9 cellular contexts compared by ENCODE assay signal in the genomic region with DNA sequence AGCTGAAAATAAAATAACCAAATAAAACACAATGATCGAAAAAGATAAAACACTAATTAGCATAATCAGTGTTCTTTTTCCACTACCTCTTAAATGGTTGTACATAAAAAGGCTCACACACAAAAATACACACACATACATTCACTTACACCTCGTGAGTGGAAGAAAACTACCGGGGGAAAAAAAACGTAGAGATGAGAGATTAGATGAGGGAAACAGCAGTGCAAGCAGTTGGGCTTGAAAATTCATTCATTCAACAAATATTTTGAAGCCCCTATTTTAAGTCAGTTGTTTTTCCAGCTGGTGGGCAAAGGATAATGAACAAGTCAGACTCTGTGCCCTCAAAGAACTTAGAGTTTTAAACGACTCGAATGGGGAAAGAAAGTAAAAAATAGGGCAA. TPM values are rescaled to one million over a fixed set of nuclear protein-coding genes. Genes with fewer than 3 reads are reported as not detected.
A peak's percentile ranks its signal among the peaks of the same experiment; 100 is the strongest.
DNase-seq lines count a peak whose midpoint lies in the region; ATAC-seq and TF ChIP-seq lines count a peak whose summit lies in the region.
"Had no signal": no experiment of that assay in that cellular context is flagged by ENCODE, and none has a peak within 500 bp of the region (broad histone marks: within the 10 kb centered on the region; RNA-seq: fewer than 3 reads in every experiment).

No MANE protein-coding gene starts in this region.

- peaks cover 5% of the 10 kb centered on the region for H3K79me2 ChIP-seq in trophoblast cell (ENCODE audit: control insufficient read depth, insufficient read depth, low read length, poor library complexity)

- H3K27ac ChIP-seq in CD8-positive, alpha-beta T cell (ENCODE audit: low read depth, low read length), result peak overlapping the region; percentile 89
- peak overlapping the region; percentile 25 for H3K27ac ChIP-seq in trophoblast cell (ENCODE audit: low read depth, low read length)

- H3K4me2 ChIP-seq in trophoblast cell (ENCODE audit: low read length), result peak overlapping the region; percentile 98

- intact Hi-C loops in CD8-positive, alpha-beta T cell (cut with DNase I, micrococcal nuclease), result loop anchor here (5.0 to 10.0 kb wide), 7 partner anchors 608 to 1677 kb away; a partner anchor contains a TSS
- intact Hi-C loops in mucosa of descending colon (cut with DNase I, micrococcal nuclease), result no loop called here

- H3K27ac Mint-ChIP-seq in CD8-positive, alpha-beta T cell, result no peak overlapping the region
- no peak overlapping the region for H3K27ac Mint-ChIP-seq in T-helper 2 cell treated with Interferon-gamma antibody and Interleukin-4, amounts not matched to agents 5 μg/mL and 100 μg/mL, for 36 hours
- no peak overlapping the region for H3K27ac Mint-ChIP-seq in activated naive CD8-positive, alpha-beta T cell treated with anti-CD3 and anti-CD28 coated beads, Interleukin-2, amount 50 U/mL, for 24 hours

- H3K18ac ChIP-seq in trophoblast cell (ENCODE audit: low read length), result no peak overlapping the region

- no peak overlapping the region for H2BK120ac ChIP-seq in trophoblast cell (ENCODE audit: insufficient read depth, low read length, poor library complexity)

- H3K36me3 Mint-ChIP-seq in CD8-positive, alpha-beta T cell, result peaks cover 6% of the 10 kb centered on the region
- H3K36me3 Mint-ChIP-seq in T-helper 2 cell treated with Interferon-gamma antibody and Interleukin-4, amounts not matched to agents 5 μg/mL and 100 μg/mL, for 36 hours (ENCODE audit: low read depth), result peaks cover 3% of the 10 kb centered on the region
- H3K36me3 Mint-ChIP-seq in activated naive CD8-positive, alpha-beta T cell treated with anti-CD3 and anti-CD28 coated beads, Interleukin-2, amount 50 U/mL, for 24 hours (ENCODE audit: low read depth), result peaks cover 15% of the 10 kb centered on the region

- H3K79me1 ChIP-seq in trophoblast cell (ENCODE audit: low read length), result peaks cover 12% of the 10 kb centered on the region

- H3K9me3 Mint-ChIP-seq in CD8-positive, alpha-beta T cell, result no peaks in the 10 kb centered on the region
- no peaks in the 10 kb centered on the region for H3K9me3 Mint-ChIP-seq in T-helper 2 cell treated with Interferon-gamma antibody and Interleukin-4, amounts not matched to agents 5 μg/mL and 100 μg/mL, for 36 hours
- H3K9me3 Mint-ChIP-seq in activated naive CD8-positive, alpha-beta T cell treated with anti-CD3 and anti-CD28 coated beads, Interleukin-2, amount 50 U/mL, for 24 hours, result no peaks in the 10 kb centered on the region

- CTCF ChIA-PET in CD8-positive, alpha-beta T cell (lab: Charles Lee), result no interaction called here

- no peaks in the 10 kb centered on the region for H3K36me3 ChIP-seq in CD8-positive, alpha-beta T cell (ENCODE audit: insufficient read depth, low read length)
- H3K36me3 ChIP-seq in trophoblast cell (ENCODE audit: control insufficient read depth in 1 of 2, insufficient read depth in 2 of 2, low read length in 2 of 2) (no peaks in the 10 kb centered on the region), mucosa of descending colon (ENCODE audit: low read depth) (no peaks in the 10 kb centered on the region)

- H2BK5ac ChIP-seq in trophoblast cell (ENCODE audit: low read depth, low read length, poor library complexity), result no peak overlapping the region

- peaks cover 19% of the 10 kb centered on the region for H3K4me1 ChIP-seq in CD8-positive, alpha-beta T cell (ENCODE audit: insufficient read depth, low read length)
- H3K4me1 ChIP-seq in trophoblast cell (ENCODE audit: control insufficient read depth in 1 of 2, insufficient read depth in 2 of 2, low read length in 2 of 2), result peaks cover 0 to 2% of the 10 kb centered on the region in 2 experiments
- peaks cover 8% of the 10 kb centered on the region for H3K4me1 ChIP-seq in mucosa of descending colon (ENCODE audit: low read depth)

- H3K27me3 ChIP-seq in CD8-positive, alpha-beta T cell (ENCODE audit: insufficient read depth, low read length), result no peaks in the 10 kb centered on the region
- no peaks in the 10 kb centered on the region for H3K27me3 ChIP-seq in trophoblast cell (ENCODE audit: insufficient read depth, low read length)

- no peak overlapping the region for H3K23ac ChIP-seq in trophoblast cell (ENCODE audit: low read length)

- H4K8ac ChIP-seq in trophoblast cell (ENCODE audit: low read depth, low read length), result no peak overlapping the region

- no peaks in the 10 kb centered on the region for H3K9me3 ChIP-seq in CD8-positive, alpha-beta T cell (ENCODE audit: low read length)
- H3K9me3 ChIP-seq in trophoblast cell (ENCODE audit: insufficient read depth, low read depth, low read length) (no peaks in the 10 kb centered on the region), mucosa of descending colon (no peaks in the 10 kb centered on the region)

- POLR2A ChIA-PET in CD8-positive, alpha-beta T cell (lab: Charles Lee), result interaction anchor here (0.9 to 1.9 kb wide), 2 partner anchors 10 to 15 kb away, joined by 3 to 11 read pairs; no protein-coding TSS in a partner anchor

- peaks cover 48% of the 10 kb centered on the region for H3K4me1 Mint-ChIP-seq in CD8-positive, alpha-beta T cell (ENCODE audit: low read depth)
- H3K4me1 Mint-ChIP-seq in T-helper 2 cell treated with Interferon-gamma antibody and Interleukin-4, amounts not matched to agents 5 μg/mL and 100 μg/mL, for 36 hours (ENCODE audit: low read depth), result peaks cover 25% of the 10 kb centered on the region
- H3K4me1 Mint-ChIP-seq in activated naive CD8-positive, alpha-beta T cell treated with anti-CD3 and anti-CD28 coated beads, Interleukin-2, amount 50 U/mL, for 24 hours, result peaks cover 40% of the 10 kb centered on the region

- no peak overlapping the region for H3K4ac ChIP-seq in trophoblast cell (ENCODE audit: low read depth, low read length)

- no peak for ATAC-seq in CD8-positive, alpha-beta T cell
- no peak for ATAC-seq in HG03045 (IDR thresholded peaks at IDR 0.05; ENCODE audit: unreplicated experiment)
- ATAC-seq in mucosa of descending colon, result no peak
- ATAC-seq in activated naive CD8-positive, alpha-beta T cell treated with anti-CD3 and anti-CD28 coated beads, Interleukin-2, amount 50 U/mL, for 24 hours, result no peak

- WGBS in trophoblast cell (ENCODE audit: extremely low coverage, insufficient coverage, insufficient read length), result no CpG with 5 or more reads among the region's 6 CpGs

- H3K9ac ChIP-seq in trophoblast cell (ENCODE audit: low read length), result no peak overlapping the region

- H4K91ac ChIP-seq in trophoblast cell (ENCODE audit: low read depth, low read length), result no peak overlapping the region

- H3K4me3 ChIP-seq in CD8-positive, alpha-beta T cell (ENCODE audit: low read depth, low read length), result peak overlapping the region; percentile 72
- H3K4me3 ChIP-seq in epithelial cell of proximal tubule (ENCODE audit: low read depth, low read length) (peak overlapping the region; percentile 94), trophoblast cell (ENCODE audit: low read depth, low read length) (no peak overlapping the region), mucosa of descending colon (no peak overlapping the region)

- no peak overlapping the region for H2AFZ ChIP-seq in trophoblast cell (ENCODE audit: insufficient read depth, low read length, poor library complexity)

- H2AK5ac ChIP-seq in trophoblast cell (ENCODE audit: low read length), result no peak overlapping the region

- no peak overlapping the region for H4K12ac ChIP-seq in trophoblast cell (ENCODE audit: low read depth, low read length)

- H3K14ac ChIP-seq in trophoblast cell (ENCODE audit: low read length), result no peak overlapping the region

- TF ChIP-seq CTCF in CD8-positive, alpha-beta T cell (IDR thresholded peaks at IDR 0.05), result no peak
- TF ChIP-seq CTCF in epithelial cell of proximal tubule (conservative IDR thresholded peaks at IDR 0.05; ENCODE audit: low read depth, low read length) (no peak), mucosa of descending colon (IDR thresholded peaks at IDR 0.05) (no peak)

- DNase-seq in CD8-positive, alpha-beta T cell, result no peak
- peak; percentile 19 for DNase-seq in NCI-H146 treated with DMSO at 0.1 percent for 48 hours (lab: John Stamatoyannopoulos, UW; ENCODE audit: unreplicated experiment)
- DNase-seq in epithelial cell of proximal tubule (ENCODE audit: low read depth), result no peak
- peak in 1 of 2 donors; percentile 43 for DNase-seq in trophoblast cell
- no peak for DNase-seq in T-helper 2 cell treated with Interferon-gamma antibody and Interleukin-4, amounts not matched to agents 5 μg/mL and 100 μg/mL, for 36 hours (ENCODE audit: low spot score)
- DNase-seq in mucosa of descending colon, result no peak
- DNase-seq in activated naive CD8-positive, alpha-beta T cell treated with anti-CD3 and anti-CD28 coated beads, Interleukin-2, amount 50 U/mL, for 24 hours, result no peak

- H2BK12ac ChIP-seq in trophoblast cell (ENCODE audit: low read length), result no peak overlapping the region

- no peaks in the 10 kb centered on the region for H3K27me3 Mint-ChIP-seq in CD8-positive, alpha-beta T cell (ENCODE audit: low read depth)
- no peaks in the 10 kb centered on the region for H3K27me3 Mint-ChIP-seq in T-helper 2 cell treated with Interferon-gamma antibody and Interleukin-4, amounts not matched to agents 5 μg/mL and 100 μg/mL, for 36 hours (ENCODE audit: low read depth)
- no peaks in the 10 kb centered on the region for H3K27me3 Mint-ChIP-seq in activated naive CD8-positive, alpha-beta T cell treated with anti-CD3 and anti-CD28 coated beads, Interleukin-2, amount 50 U/mL, for 24 hours

- H3K4me3 Mint-ChIP-seq in CD8-positive, alpha-beta T cell, result no peak overlapping the region
- no peak overlapping the region for H3K4me3 Mint-ChIP-seq in T-helper 2 cell treated with Interferon-gamma antibody and Interleukin-4, amounts not matched to agents 5 μg/mL and 100 μg/mL, for 36 hours
- H3K4me3 Mint-ChIP-seq in activated naive CD8-positive, alpha-beta T cell treated with anti-CD3 and anti-CD28 coated beads, Interleukin-2, amount 50 U/mL, for 24 hours, result no peak overlapping the region

RNA-seq across cellular contexts. Expression of a gene that starts 1.0 kb away (rescaled TPM):
- total RNA-seq in CD8-positive, alpha-beta T cell, result 10 to 100 TPM; 17.4 to 20.4 TPM
- total RNA-seq in epithelial cell of proximal tubule, result 11.8 and 20.8 TPM in 2 replicates
- polyA plus RNA-seq in trophoblast cell (2013), result 11.6 and 12.4 TPM in 2 replicates
- total RNA-seq in mucosa of descending colon, result 10 to 100 TPM; 23.1 to 42.5 (median 38.3) TPM

RNA-seq across cellular contexts. Expression of a gene that starts 1.4 kb away (rescaled TPM):
- total RNA-seq in CD8-positive, alpha-beta T cell, result 10 to 100 TPM; 69.3 to 79.2 TPM
- total RNA-seq in epithelial cell of proximal tubule (25.0 and 34.2 TPM in 2 replicates), mucosa of descending colon (10 to 100 TPM; 42.6 to 51.9 (median 46.9) TPM)
- polyA plus RNA-seq in trophoblast cell (2013), result 46.6 and 48.6 TPM in 2 replicates

RNA-seq across cellular contexts. Expression of a gene that starts 53.6 kb away (rescaled TPM):
- not detected for total RNA-seq in CD8-positive, alpha-beta T cell
- total RNA-seq in epithelial cell of proximal tubule (not detected in 2 replicates), mucosa of descending colon (not detected)
- not detected in 2 replicates for polyA plus RNA-seq in trophoblast cell (2013)
- total RNA-seq: NCI-H460 had no signal

Comparison
In these comparisons a context has a peak if more than half of its experiments do, and no peak if none do; other contexts are left out.
1. H3K4me3 ChIP-seq: peak in CD8-positive, alpha-beta T cell (single experiment) and epithelial cell of proximal tubule (single experiment); none in trophoblast cell (single experiment) and mucosa of descending colon (single experiment).
2. intact Hi-C loops: an anchor here in CD8-positive, alpha-beta T cell (5.0 to 10.0 kb wide); none called in mucosa of descending colon.